Comparison of ENCODE assay signal across 14 cellular contexts in genomic region chr6:77010931-77011542, GRCh38.
DNase-seq lines count a peak whose midpoint lies in the region; ATAC-seq and TF ChIP-seq lines count a peak whose summit lies in the region.
"Had no signal": no experiment of that assay in that cellular context is flagged by ENCODE, and none has a peak within 500 bp of the region (broad histone marks: within the 10 kb centered on the region; RNA-seq: fewer than 3 reads in every experiment).

No MANE protein-coding gene starts in this region.

- H3K9me3 ChIP-seq in endodermal cell (ENCODE audit: control insufficient read depth, low read length) (no peaks in the 10 kb centered on the region), trophoblast cell (ENCODE audit: insufficient read depth, low read depth, low read length) (peaks cover 13% of the 10 kb centered on the region)

- H3K27me3 ChIP-seq in endodermal cell (ENCODE audit: control insufficient read depth, insufficient read depth, low read length, poor library complexity, severe bottlenecking), result no peaks in the 10 kb centered on the region
- no peaks in the 10 kb centered on the region for H3K27me3 ChIP-seq in trophoblast cell (ENCODE audit: insufficient read depth, low read length)
- H3K27me3 ChIP-seq: BLaER1 had no signal

- no peak overlapping the region for H2AFZ ChIP-seq in trophoblast cell (ENCODE audit: insufficient read depth, low read length, poor library complexity)

- DNase-seq in activated gamma-delta T cell (lab: John Stamatoyannopoulos, UW), result peak; percentile 5
- DNase-seq in activated gamma-delta T cell treated with Interleukin-2 at 50 U/mL for 16 hours, result no peak
- peak; percentile 44 for DNase-seq in endodermal cell
- DNase-seq in trophoblast cell, result no peak
- no peak for DNase-seq in naive thymus-derived CD8-positive, alpha-beta T cell
- DNase-seq in C1 segment of cervical spinal cord (lab: John Stamatoyannopoulos, UW), result no peak
- no peak for DNase-seq in caudate nucleus (lab: John Stamatoyannopoulos, UW)
- DNase-seq: 8988T; Calu3; CD8-positive, alpha-beta T cell; DMS79 treated with DMSO at 0.1 percent for 48 hours; H9 had no signal

- H3K14ac ChIP-seq in trophoblast cell (ENCODE audit: low read length), result no peak overlapping the region

- H3K4me2 ChIP-seq in trophoblast cell (ENCODE audit: low read length), result no peak overlapping the region
- H3K4me2 ChIP-seq: BLaER1 had no signal

- POLR2A ChIA-PET in naive thymus-derived CD8-positive, alpha-beta T cell (lab: Charles Lee), result no interaction called here

- H3K36me3 ChIP-seq in endodermal cell (ENCODE audit: control insufficient read depth, insufficient read depth, low read length), result no peaks in the 10 kb centered on the region
- no peaks in the 10 kb centered on the region for H3K36me3 ChIP-seq in trophoblast cell (ENCODE audit: control insufficient read depth in 1 of 2, insufficient read depth in 2 of 2, low read length in 2 of 2)
- H3K36me3 ChIP-seq: BLaER1 had no signal

- WGBS in endodermal cell (ENCODE audit: insufficient coverage in 1 of 2, insufficient read length in 1 of 2), 2 experiments, result 92 to 100% methylated on average over 3 to 17 of the region's 17 CpGs
- no CpG with 5 or more reads among the region's 17 CpGs for WGBS in trophoblast cell (ENCODE audit: extremely low coverage, insufficient coverage, insufficient read length)

- no peak overlapping the region for H3K4ac ChIP-seq in trophoblast cell (ENCODE audit: low read depth, low read length)

- H4K91ac ChIP-seq in trophoblast cell (ENCODE audit: low read depth, low read length), result no peak overlapping the region

- H3K4me1 Mint-ChIP-seq in endodermal cell, result no peaks in the 10 kb centered on the region
- no peaks in the 10 kb centered on the region for H3K4me1 Mint-ChIP-seq in naive thymus-derived CD8-positive, alpha-beta T cell
- H3K4me1 Mint-ChIP-seq: H9 had no signal

- H3K9ac ChIP-seq in endodermal cell (ENCODE audit: extremely low read depth, low read length, poor library complexity, severe bottlenecking) (no peak overlapping the region), trophoblast cell (ENCODE audit: low read length) (peak overlapping the region; percentile 61)
- H3K9ac ChIP-seq: BLaER1 had no signal

- no peaks in the 10 kb centered on the region for H3K79me1 ChIP-seq in trophoblast cell (ENCODE audit: low read length)

- no peak overlapping the region for H3K18ac ChIP-seq in trophoblast cell (ENCODE audit: low read length)

- TF ChIP-seq CTCF in endodermal cell (conservative IDR thresholded peaks at IDR 0.05), result no peak

- H3K27me3 Mint-ChIP-seq in endodermal cell (ENCODE audit: insufficient read depth), result no peaks in the 10 kb centered on the region
- no peaks in the 10 kb centered on the region for H3K27me3 Mint-ChIP-seq in naive thymus-derived CD8-positive, alpha-beta T cell

- H2AK5ac ChIP-seq in trophoblast cell (ENCODE audit: low read length), result no peak overlapping the region

- H2BK120ac ChIP-seq in trophoblast cell (ENCODE audit: insufficient read depth, low read length, poor library complexity), result no peak overlapping the region

- no peak overlapping the region for H2BK12ac ChIP-seq in trophoblast cell (ENCODE audit: low read length)

- H3K79me2 ChIP-seq in trophoblast cell (ENCODE audit: control insufficient read depth, insufficient read depth, low read length, poor library complexity), result no peaks in the 10 kb centered on the region

- no peak for ATAC-seq in naive thymus-derived CD8-positive, alpha-beta T cell
- ATAC-seq: CD8-positive, alpha-beta T cell; GM12878 had no signal

- no peak overlapping the region for H4K8ac ChIP-seq in trophoblast cell (ENCODE audit: low read depth, low read length)

- H3K4me3 ChIP-seq in endodermal cell (ENCODE audit: low read length), result no peak overlapping the region
- no peak overlapping the region for H3K4me3 ChIP-seq in trophoblast cell (ENCODE audit: low read depth, low read length)
- H3K4me3 ChIP-seq: BLaER1, GM12878 had no signal

- H4K12ac ChIP-seq in trophoblast cell (ENCODE audit: low read depth, low read length), result no peak overlapping the region

- H3K9me3 Mint-ChIP-seq in endodermal cell, result peaks cover 5% of the 10 kb centered on the region
- peaks cover 2 to 31% (median 7%) of the 10 kb centered on the region in 9 donors for H3K9me3 Mint-ChIP-seq in naive thymus-derived CD8-positive, alpha-beta T cell

- H3K23ac ChIP-seq in trophoblast cell (ENCODE audit: low read length), result no peak overlapping the region

- H3K4me1 ChIP-seq in endodermal cell (ENCODE audit: control insufficient read depth, insufficient read depth, low read length) (no peaks in the 10 kb centered on the region), trophoblast cell (ENCODE audit: control insufficient read depth in 1 of 2, insufficient read depth in 2 of 2, low read length in 2 of 2) (no peaks in the 10 kb centered on the region)
- H3K4me1 ChIP-seq: BLaER1 had no signal

- H3K27ac Mint-ChIP-seq in endodermal cell, result no peak overlapping the region
- H3K27ac Mint-ChIP-seq in naive thymus-derived CD8-positive, alpha-beta T cell, result no peak overlapping the region
- H3K27ac Mint-ChIP-seq: CD8-positive, alpha-beta T cell had no signal

- H2BK5ac ChIP-seq in trophoblast cell (ENCODE audit: low read depth, low read length, poor library complexity), result no peak overlapping the region

- no peaks in the 10 kb centered on the region for H3K36me3 Mint-ChIP-seq in endodermal cell (ENCODE audit: low read depth)
- H3K36me3 Mint-ChIP-seq in naive thymus-derived CD8-positive, alpha-beta T cell, result no peaks in the 10 kb centered on the region
- H3K36me3 Mint-ChIP-seq: CD8-positive, alpha-beta T cell had no signal

- H3K4me3 Mint-ChIP-seq in endodermal cell, result no peak overlapping the region
- no peak overlapping the region for H3K4me3 Mint-ChIP-seq in naive thymus-derived CD8-positive, alpha-beta T cell
- H3K4me3 Mint-ChIP-seq: CD8-positive, alpha-beta T cell; H9 had no signal

- H3K27ac ChIP-seq in endodermal cell (ENCODE audit: low read depth, low read length) (no peak overlapping the region), trophoblast cell (ENCODE audit: low read depth, low read length) (no peak overlapping the region), caudate nucleus (ENCODE audit: low read depth, low read length) (no peak overlapping the region)
- H3K27ac ChIP-seq: BLaER1 had no signal

Comparison
In these comparisons a context has a peak if more than half of its experiments do, and no peak if none do; other contexts are left out.
1. DNase-seq: peak in activated gamma-delta T cell (single experiment) and endodermal cell (single experiment); none in activated gamma-delta T cell treated with Interleukin-2 at 50 U/mL for 16 hours (single experiment), trophoblast cell (0 of 2), naive thymus-derived CD8-positive, alpha-beta T cell (0 of 10), C1 segment of cervical spinal cord (0 of 14) and caudate nucleus (0 of 61).